16 cellular contexts compared by ENCODE assay signal in the genomic region with DNA sequence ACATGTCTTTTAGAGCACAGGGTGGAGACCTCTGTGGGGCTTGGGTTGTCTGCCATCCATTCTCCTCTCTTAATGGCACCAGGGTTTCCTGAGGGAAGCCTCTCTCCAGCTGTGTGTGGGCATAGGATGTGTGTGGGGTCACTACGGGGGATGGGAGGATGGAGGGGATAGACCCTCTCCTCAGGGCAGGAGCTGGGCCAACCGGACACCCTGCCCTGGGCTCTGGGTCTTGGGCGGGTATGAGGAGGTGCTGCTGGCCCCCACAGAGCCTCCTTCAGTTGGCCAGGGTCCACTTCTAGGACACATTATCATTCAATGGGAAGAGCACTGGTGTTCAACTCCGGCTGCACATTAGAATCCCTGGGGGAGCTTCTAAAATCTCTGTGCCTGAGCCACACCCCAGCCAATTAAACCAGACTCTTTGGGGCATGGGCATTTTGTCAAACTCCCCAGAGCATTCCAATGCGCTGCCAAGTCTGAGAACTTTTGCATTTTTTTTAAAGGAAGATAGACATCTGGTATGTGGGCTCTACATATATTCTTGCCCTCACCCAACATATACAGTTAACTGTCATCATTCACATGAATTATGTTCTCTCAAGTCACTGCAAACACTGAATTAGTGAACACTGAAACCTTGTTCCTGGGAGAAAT. TPM values are rescaled to one million over a fixed set of nuclear protein-coding genes. Genes with fewer than 3 reads are reported as not detected.
A peak's percentile ranks its signal among the peaks of the same experiment; 100 is the strongest.
DNase-seq lines count a peak whose midpoint lies in the region; ATAC-seq and TF ChIP-seq lines count a peak whose summit lies in the region.
"Had no signal": no experiment of that assay in that cellular context is flagged by ENCODE, and none has a peak within 500 bp of the region (broad histone marks: within the 10 kb centered on the region; RNA-seq: fewer than 3 reads in every experiment).

No MANE protein-coding gene starts in this region.

- peak overlapping the region; percentile 8 for H3K14ac ChIP-seq in trophoblast cell (ENCODE audit: low read length)

- H3K27ac ChIP-seq in ascending aorta, result peak overlapping the region; percentile 86 to 87
- no peak overlapping the region for H3K27ac ChIP-seq in trophoblast cell (ENCODE audit: low read depth, low read length)

- H3K4me3 ChIP-seq in ascending aorta (no peak overlapping the region), trophoblast cell (ENCODE audit: low read depth, low read length) (no peak overlapping the region)

- H3K4me3 Mint-ChIP-seq in activated T-cell treated with anti-CD3 and anti-CD28 coated beads, Interleukin-2, amount 50 U/mL, for 72 hours, result no peak overlapping the region

- H3K27me3 Mint-ChIP-seq in activated T-cell treated with anti-CD3 and anti-CD28 coated beads, Interleukin-2, amount 50 U/mL, for 72 hours (ENCODE audit: low read depth), result no peaks in the 10 kb centered on the region
- H3K27me3 Mint-ChIP-seq: activated CD4-positive, alpha-beta T cell treated with anti-CD3 and anti-CD28 coated beads, Interleukin-2, amount 10 ng/mL, durations not matched to agents 24 days and 14 days; CD4-positive, alpha-beta memory T cell; naive thymus-derived CD4-positive, alpha-beta T cell had no signal

- no peak overlapping the region for H2BK5ac ChIP-seq in trophoblast cell (ENCODE audit: low read depth, low read length, poor library complexity)

- DNase-seq in EH (ENCODE audit: low read depth) (peak; percentile 91), M059J (ENCODE audit: low read depth) (peak; percentile 87), ascending aorta (ENCODE audit: low spot score in 2 of 2) (no peak), trophoblast cell (no peak), NCI-H2107 treated with DMSO at 0.1 percent for 48 hours (lab: John Stamatoyannopoulos, UW; ENCODE audit: unreplicated experiment) (no peak)
- DNase-seq in activated T-cell treated with anti-CD3 and anti-CD28 coated beads, Interleukin-2, amount 50 U/mL, for 72 hours, result no peak
- DNase-seq: activated CD4-positive, alpha-beta T cell treated with anti-CD3 and anti-CD28 coated beads, Interleukin-2, amount 10 ng/mL, durations not matched to agents 24 days and 14 days; CD4-positive, alpha-beta memory T cell; GDM1; head of caudate nucleus; naive thymus-derived CD4-positive, alpha-beta T cell; NCI-H2081 treated with DMSO at 0.1 percent for 48 hours; PC-3 had no signal

- H4K8ac ChIP-seq in trophoblast cell (ENCODE audit: low read depth, low read length), result no peak overlapping the region

- no peak overlapping the region for H3K9ac ChIP-seq in trophoblast cell (ENCODE audit: low read length)

- peak overlapping the region; percentile 15 for H3K4ac ChIP-seq in trophoblast cell (ENCODE audit: low read depth, low read length)

- peaks cover 5% of the 10 kb centered on the region for H3K79me1 ChIP-seq in trophoblast cell (ENCODE audit: low read length)

- peak overlapping the region; percentile 29 for H2AK5ac ChIP-seq in trophoblast cell (ENCODE audit: low read length)

- TF ChIP-seq CTCF in ascending aorta (IDR thresholded peaks at IDR 0.05), result no peak

- H2BK120ac ChIP-seq in trophoblast cell (ENCODE audit: insufficient read depth, low read length, poor library complexity), result no peak overlapping the region

- H4K12ac ChIP-seq in trophoblast cell (ENCODE audit: low read depth, low read length), result peak overlapping the region; percentile 59

- H3K27me3 ChIP-seq in ascending aorta, result no peaks in the 10 kb centered on the region
- H3K27me3 ChIP-seq in trophoblast cell (ENCODE audit: insufficient read depth, low read length), result no peaks in the 10 kb centered on the region

- H3K18ac ChIP-seq in trophoblast cell (ENCODE audit: low read length), result peak overlapping the region; percentile 81

- no CpG with 5 or more reads among the region's 5 CpGs for WGBS in trophoblast cell (ENCODE audit: extremely low coverage, insufficient coverage, insufficient read length)

- H3K9me3 ChIP-seq in ascending aorta (no peaks in the 10 kb centered on the region), trophoblast cell (ENCODE audit: insufficient read depth, low read depth, low read length) (peaks cover 3% of the 10 kb centered on the region)

- H2AFZ ChIP-seq in trophoblast cell (ENCODE audit: insufficient read depth, low read length, poor library complexity), result peak overlapping the region; percentile 35

- H3K4me1 ChIP-seq in ascending aorta, result peaks cover 5 to 63% of the 10 kb centered on the region in 2 donors
- peaks cover 8 to 16% of the 10 kb centered on the region in 2 experiments for H3K4me1 ChIP-seq in trophoblast cell (ENCODE audit: control insufficient read depth in 1 of 2, insufficient read depth in 2 of 2, low read length in 2 of 2)

- intact Hi-C loops in ascending aorta (cut with DNase I), result no loop called here

- no peak overlapping the region for H3K27ac Mint-ChIP-seq in activated T-cell treated with anti-CD3 and anti-CD28 coated beads, Interleukin-2, amount 50 U/mL, for 72 hours
- H3K27ac Mint-ChIP-seq: activated T-helper 1 cell treated with anti-CD3 and anti-CD28 coated beads, Interleukin-12 subunit alpha, Interleukin-12 subunit beta, Interleukin-2, Interleukin-4 antibody, amounts not matched to agents 30 ng/mL and 10 ng/mL and 1 ng/mL, durations not matched to agents 14 hours and 24 hours and 36 hours had no signal

- no peaks in the 10 kb centered on the region for H3K36me3 Mint-ChIP-seq in activated T-cell treated with anti-CD3 and anti-CD28 coated beads, Interleukin-2, amount 50 U/mL, for 72 hours (ENCODE audit: insufficient read depth in 2 of 2)

- H3K23ac ChIP-seq in trophoblast cell (ENCODE audit: low read length), result no peak overlapping the region

- no peak overlapping the region for H3K4me2 ChIP-seq in trophoblast cell (ENCODE audit: low read length)

- no peak overlapping the region for H2BK12ac ChIP-seq in trophoblast cell (ENCODE audit: low read length)

- peak overlapping the region; percentile 72 for H4K91ac ChIP-seq in trophoblast cell (ENCODE audit: low read depth, low read length)

- no peaks in the 10 kb centered on the region for H3K9me3 Mint-ChIP-seq in activated T-cell treated with anti-CD3 and anti-CD28 coated beads, Interleukin-2, amount 50 U/mL, for 72 hours
- H3K9me3 Mint-ChIP-seq: activated CD4-positive, alpha-beta T cell treated with anti-CD3 and anti-CD28 coated beads, Interleukin-2, amount 10 ng/mL, durations not matched to agents 24 days and 14 days; activated T-helper 1 cell treated with anti-CD3 and anti-CD28 coated beads, Interleukin-12 subunit alpha, Interleukin-12 subunit beta, Interleukin-2, Interleukin-4 antibody, amounts not matched to agents 30 ng/mL and 10 ng/mL and 1 ng/mL, durations not matched to agents 14 hours and 24 hours and 36 hours; CD4-positive, alpha-beta memory T cell; T-helper 1 cell treated with Interleukin-12 subunit alpha and Interleukin-12 subunit beta and Interleukin-4 antibody, amounts not matched to agents 30 μg/mL and 1 μg/mL, for 36 hours had no signal

- peaks cover 47% of the 10 kb centered on the region for H3K4me1 Mint-ChIP-seq in activated T-cell treated with anti-CD3 and anti-CD28 coated beads, Interleukin-2, amount 50 U/mL, for 72 hours (ENCODE audit: low read depth)

- no peak for ATAC-seq in GM21786 (IDR thresholded peaks at IDR 0.05; ENCODE audit: unreplicated experiment)
- ATAC-seq in activated T-cell treated with anti-CD3 and anti-CD28 coated beads, Interleukin-2, amount 50 U/mL, for 72 hours (replicated peaks in 1 of 2), result no peak
- ATAC-seq: PC-3 had no signal

- peaks cover 2% of the 10 kb centered on the region for H3K79me2 ChIP-seq in trophoblast cell (ENCODE audit: control insufficient read depth, insufficient read depth, low read length, poor library complexity)

- peaks cover 12 to 18% of the 10 kb centered on the region in 2 donors for H3K36me3 ChIP-seq in ascending aorta
- H3K36me3 ChIP-seq in trophoblast cell (ENCODE audit: control insufficient read depth in 1 of 2, insufficient read depth in 2 of 2, low read length in 2 of 2), result peaks cover 4 to 8% of the 10 kb centered on the region in 2 experiments

RNA-seq across cellular contexts. Expression of a gene that starts 38.5 kb away (rescaled TPM):
- 116 and 176 TPM in 2 replicates for total RNA-seq in M059J (2014; rRNA removed; shearing (Covaris generic))
- 32.6 TPM for total RNA-seq in ascending aorta
- 30.3 and 31.3 TPM in 2 replicates for polyA plus RNA-seq in trophoblast cell (2013)
- total RNA-seq in activated T-cell treated with anti-CD3 and anti-CD28 coated beads, Interleukin-2, amount 50 U/mL, for 72 hours, result 1 to 10 TPM; 4.9 to 5.2 TPM

Comparison
In these comparisons a context has a peak if more than half of its experiments do, and no peak if none do; other contexts are left out.
1. DNase-seq: peak in EH (single experiment) and M059J (single experiment); none in ascending aorta (0 of 2), trophoblast cell (0 of 2), NCI-H2107 treated with DMSO at 0.1 percent for 48 hours (single experiment) and activated T-cell treated with anti-CD3 and anti-CD28 coated beads, Interleukin-2, amount 50 U/mL, for 72 hours (0 of 2).